19 cellular contexts compared by ENCODE assay signal in the genomic region with DNA sequence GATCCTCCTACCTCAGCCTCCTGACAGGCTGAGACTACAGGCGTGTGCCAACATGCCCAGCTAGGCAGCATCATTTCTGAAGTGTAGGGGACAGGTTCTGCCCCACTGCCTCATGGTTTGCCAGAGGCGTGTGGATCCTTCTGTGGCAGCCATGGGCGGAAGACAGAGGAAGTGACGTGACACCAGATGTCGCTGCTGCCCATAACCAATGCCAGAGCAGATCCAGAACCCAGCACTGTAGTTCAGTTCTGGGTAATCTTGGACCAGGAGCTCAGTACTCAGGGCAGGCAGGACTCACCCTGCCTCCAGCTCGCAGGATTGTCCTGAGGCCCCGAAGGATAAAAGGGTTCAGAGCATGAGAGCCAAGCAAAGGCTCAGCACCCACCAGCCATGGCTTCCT. TPM values are rescaled to one million over a fixed set of nuclear protein-coding genes. Genes with fewer than 3 reads are reported as not detected.
DNase-seq lines count a peak whose midpoint lies in the region; ATAC-seq and TF ChIP-seq lines count a peak whose summit lies in the region.
"Had no signal": no experiment of that assay in that cellular context is flagged by ENCODE, and none has a peak within 500 bp of the region (broad histone marks: within the 10 kb centered on the region; RNA-seq: fewer than 3 reads in every experiment).

No MANE protein-coding gene starts in this region.

- intact Hi-C loops in sigmoid colon (cut with DNase I): no loop called here

- no peaks in the 10 kb centered on the region for H3K9me3 ChIP-seq in HEK293 (ENCODE audit: control insufficient read depth, insufficient read depth, low read depth, low read length)
- no peaks in the 10 kb centered on the region for H3K9me3 ChIP-seq in sigmoid colon

- no peaks in the 10 kb centered on the region for H3K36me3 ChIP-seq in HEK293 (ENCODE audit: control insufficient read depth in 2 of 2, insufficient read depth in 1 of 2, low read length in 2 of 2)
- no peaks in the 10 kb centered on the region for H3K36me3 ChIP-seq in sigmoid colon

- peak overlapping the region; percentile 65 for H3K27ac Mint-ChIP-seq in activated T-helper 17 cell treated with anti-CD3 and anti-CD28 coated beads, Interleukin-2, amount 50 U/mL, for 72 hours
- H3K27ac Mint-ChIP-seq in chondrocyte (ENCODE audit: unreplicated experiment): no peak overlapping the region
- H3K27ac Mint-ChIP-seq: activated naive CD4-positive, alpha-beta T cell treated with anti-CD3 and anti-CD28 coated beads, Interleukin-2, amount 50 U/mL, for 24 hours had no signal

- TF ChIP-seq EP300 in sigmoid colon (IDR thresholded peaks at IDR 0.05): no peak

- H3K9me3 Mint-ChIP-seq in activated T-helper 17 cell treated with anti-CD3 and anti-CD28 coated beads, Interleukin-2, amount 50 U/mL, for 72 hours: no peaks in the 10 kb centered on the region
- H3K9me3 Mint-ChIP-seq in chondrocyte (ENCODE audit: low read depth): no peaks in the 10 kb centered on the region
- H3K9me3 Mint-ChIP-seq: activated naive CD4-positive, alpha-beta T cell treated with anti-CD3 and anti-CD28 coated beads, Interleukin-2, amount 50 U/mL, for 24 hours; brain; immature natural killer cell; neural crest cell had no signal

- no peaks in the 10 kb centered on the region for H3K36me3 Mint-ChIP-seq in activated T-helper 17 cell treated with anti-CD3 and anti-CD28 coated beads, Interleukin-2, amount 50 U/mL, for 72 hours (ENCODE audit: low read depth)
- H3K36me3 Mint-ChIP-seq in chondrocyte (ENCODE audit: low read depth): no peaks in the 10 kb centered on the region
- H3K36me3 Mint-ChIP-seq: activated naive CD4-positive, alpha-beta T cell treated with anti-CD3 and anti-CD28 coated beads, Interleukin-2, amount 50 U/mL, for 24 hours; brain; immature natural killer cell had no signal

- H3K27me3 ChIP-seq in sigmoid colon: no peaks in the 10 kb centered on the region

- POLR2A ChIA-PET in HEK293 (lab: Yijun Ruan, JAX): no interaction called here

- H3K4me3 Mint-ChIP-seq in activated T-helper 17 cell treated with anti-CD3 and anti-CD28 coated beads, Interleukin-2, amount 50 U/mL, for 72 hours: no peak overlapping the region
- H3K4me3 Mint-ChIP-seq in chondrocyte (ENCODE audit: unreplicated experiment): no peak overlapping the region
- H3K4me3 Mint-ChIP-seq: activated naive CD4-positive, alpha-beta T cell treated with anti-CD3 and anti-CD28 coated beads, Interleukin-2, amount 50 U/mL, for 24 hours; brain; neural crest cell had no signal

- no peaks in the 10 kb centered on the region for H3K4me1 ChIP-seq in HEK293 (ENCODE audit: control insufficient read depth, insufficient read depth, low read length)
- peaks cover 0 to 75% (median 55%) of the 10 kb centered on the region in 4 donors for H3K4me1 ChIP-seq in sigmoid colon

- TF ChIP-seq POLR2A in sigmoid colon (IDR thresholded peaks at IDR 0.05): no peak

- no peak overlapping the region for H3K4me3 ChIP-seq in HEK293 (ENCODE audit: low read depth, low read length)
- no peak overlapping the region for H3K4me3 ChIP-seq in sigmoid colon

- H3K4me1 Mint-ChIP-seq in activated T-helper 17 cell treated with anti-CD3 and anti-CD28 coated beads, Interleukin-2, amount 50 U/mL, for 72 hours: no peaks in the 10 kb centered on the region
- no peaks in the 10 kb centered on the region for H3K4me1 Mint-ChIP-seq in chondrocyte (ENCODE audit: low read depth)
- H3K4me1 Mint-ChIP-seq: activated naive CD4-positive, alpha-beta T cell treated with anti-CD3 and anti-CD28 coated beads, Interleukin-2, amount 50 U/mL, for 24 hours; brain; neural crest cell had no signal

- peak; percentile 24 for DNase-seq in activated T-cell treated with anti-CD3 and anti-CD28 coated beads, Interleukin-2, amount 50 U/mL, for 1 hour
- DNase-seq in activated T-cell treated with anti-CD3 and anti-CD28 coated beads, Interleukin-2, amount 50 U/mL, for 48 hours: no peak
- DNase-seq in sigmoid colon (no peak), iPS-NIHi11 (ENCODE audit: low spot score) (no peak), chondrocyte (ENCODE audit: low spot score) (no peak)
- DNase-seq: dermis blood vessel endothelial cell; NCI-H187 treated with DMSO at 0.1 percent for 48 hours; NCI-H510A; retina; stimulated activated CD4-positive, alpha-beta T cell treated with anti-CD3 and anti-CD28 coated beads, Interleukin-15, amount 100 ng/mL, for 24 hours had no signal

- 80 to 89% methylated on average over 7 of the region's 7 CpGs for WGBS in sigmoid colon, 2 donors

- TF ChIP-seq CTCF in HEK293 (tag by site-specific recombination; IDR thresholded peaks at IDR 0.05) (no peak), sigmoid colon (IDR thresholded peaks at IDR 0.05) (no peak), chondrocyte (IDR thresholded peaks at IDR 0.05) (no peak)

- ATAC-seq in activated T-helper 17 cell treated with anti-CD3 and anti-CD28 coated beads, Interleukin-2, amount 50 U/mL, for 72 hours (replicated peaks): peak; percentile 38
- ATAC-seq in HG03280 (IDR thresholded peaks at IDR 0.05; ENCODE audit: unreplicated experiment): no peak
- ATAC-seq: esophagus mucosa had no signal

- H3K27ac ChIP-seq in HEK293 (ENCODE audit: extremely low read depth, low read depth, low read length) (no peak overlapping the region), sigmoid colon (peak overlapping the region; percentile 2 to 84 (median 48))

- CTCF ChIA-PET in HEK293 (lab: Yijun Ruan, JAX): no interaction called here

- peaks cover 5% of the 10 kb centered on the region for H3K27me3 Mint-ChIP-seq in activated T-helper 17 cell treated with anti-CD3 and anti-CD28 coated beads, Interleukin-2, amount 50 U/mL, for 72 hours
- H3K27me3 Mint-ChIP-seq in chondrocyte (ENCODE audit: low read depth): no peaks in the 10 kb centered on the region

TF ChIP-seq in HEK293, 187 proteins besides CTCF, POLR2A, EP300 and RAD21:
- TF ChIP-seq, protein P1, sequence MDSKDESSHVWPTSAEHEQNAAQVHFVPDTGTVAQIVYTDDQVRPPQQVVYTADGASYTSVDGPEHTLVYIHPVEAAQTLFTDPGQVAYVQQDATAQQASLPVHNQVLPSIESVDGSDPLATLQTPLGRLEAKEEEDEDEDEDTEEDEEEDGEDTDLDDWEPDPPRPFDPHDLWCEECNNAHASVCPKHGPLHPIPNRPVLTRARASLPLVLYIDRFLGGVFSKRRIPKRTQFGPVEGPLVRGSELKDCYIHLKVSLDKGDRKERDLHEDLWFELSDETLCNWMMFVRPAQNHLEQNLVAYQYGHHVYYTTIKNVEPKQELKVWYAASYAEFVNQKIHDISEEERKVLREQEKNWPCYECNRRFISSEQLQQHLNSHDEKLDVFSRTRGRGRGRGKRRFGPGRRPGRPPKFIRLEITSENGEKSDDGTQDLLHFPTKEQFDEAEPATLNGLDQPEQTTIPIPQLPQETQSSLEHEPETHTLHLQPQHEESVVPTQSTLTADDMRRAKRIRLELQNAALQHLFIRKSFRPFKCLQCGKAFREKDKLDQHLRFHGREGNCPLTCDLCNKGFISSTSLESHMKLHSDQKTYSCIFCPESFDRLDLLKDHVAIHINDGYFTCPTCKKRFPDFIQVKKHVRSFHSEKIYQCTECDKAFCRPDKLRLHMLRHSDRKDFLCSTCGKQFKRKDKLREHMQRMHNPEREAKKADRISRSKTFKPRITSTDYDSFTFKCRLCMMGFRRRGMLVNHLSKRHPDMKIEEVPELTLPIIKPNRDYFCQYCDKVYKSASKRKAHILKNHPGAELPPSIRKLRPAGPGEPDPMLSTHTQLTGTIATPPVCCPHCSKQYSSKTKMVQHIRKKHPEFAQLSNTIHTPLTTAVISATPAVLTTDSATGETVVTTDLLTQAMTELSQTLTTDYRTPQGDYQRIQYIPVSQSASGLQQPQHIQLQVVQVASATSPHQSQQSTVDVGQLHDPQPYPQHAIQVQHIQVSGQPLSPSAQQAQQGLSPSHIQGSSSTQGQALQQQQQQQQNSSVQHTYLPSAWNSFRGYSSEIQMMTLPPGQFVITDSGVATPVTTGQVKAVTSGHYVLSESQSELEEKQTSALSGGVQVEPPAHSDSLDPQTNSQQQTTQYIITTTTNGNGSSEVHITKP (tag by site-specific recombination; IDR thresholded peaks at IDR 0.05): 0 out of 2 replicates have a peak, but pooled peaks have one; percentile 5
- TF ChIP-seq ZNF600 (tag by site-specific recombination; IDR thresholded peaks at IDR 0.05): 0 out of 2 replicates have a peak, but pooled peaks have one; percentile 14
- TF ChIP-seq, protein P2, sequence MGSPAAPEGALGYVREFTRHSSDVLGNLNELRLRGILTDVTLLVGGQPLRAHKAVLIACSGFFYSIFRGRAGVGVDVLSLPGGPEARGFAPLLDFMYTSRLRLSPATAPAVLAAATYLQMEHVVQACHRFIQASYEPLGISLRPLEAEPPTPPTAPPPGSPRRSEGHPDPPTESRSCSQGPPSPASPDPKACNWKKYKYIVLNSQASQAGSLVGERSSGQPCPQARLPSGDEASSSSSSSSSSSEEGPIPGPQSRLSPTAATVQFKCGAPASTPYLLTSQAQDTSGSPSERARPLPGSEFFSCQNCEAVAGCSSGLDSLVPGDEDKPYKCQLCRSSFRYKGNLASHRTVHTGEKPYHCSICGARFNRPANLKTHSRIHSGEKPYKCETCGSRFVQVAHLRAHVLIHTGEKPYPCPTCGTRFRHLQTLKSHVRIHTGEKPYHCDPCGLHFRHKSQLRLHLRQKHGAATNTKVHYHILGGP (tag by site-specific recombination; IDR thresholded peaks at IDR 0.05): no peak

RNA-seq across cellular contexts. Expression of a gene that starts 8.2 kb away (rescaled TPM):
- not detected for total RNA-seq in activated T-helper 17 cell treated with anti-CD3 and anti-CD28 coated beads, Interleukin-2, amount 50 U/mL, for 72 hours
- 10 to 100 TPM; 22.1 to 58.2 (median 23.6) TPM for total RNA-seq in sigmoid colon
- 1 to 10 TPM in 2 of 3 donors, under 1 TPM in 1; 0.69 to 7.3 (median 4.8) TPM for polyA plus RNA-seq in sigmoid colon
- total RNA-seq in chondrocyte: 1.8 to 6.0 TPM (median 4.7 TPM) in 3 replicates
- total RNA-seq: dermis blood vessel endothelial cell, HT-29 had no signal

RNA-seq across cellular contexts. Expression of a gene that starts 58.2 kb away (rescaled TPM):
- total RNA-seq in activated T-helper 17 cell treated with anti-CD3 and anti-CD28 coated beads, Interleukin-2, amount 50 U/mL, for 72 hours: 10 to 100 TPM; 44.4 to 53.1 TPM
- 1 to 10 TPM; 1.2 to 6.9 (median 2.5) TPM for total RNA-seq in sigmoid colon
- polyA plus RNA-seq in sigmoid colon: 10 to 100 TPM in 1 of 3 donors, 1 to 10 TPM in 1, under 1 TPM in 1; 0.69 to 12.9 (median 2.4) TPM
- total RNA-seq in chondrocyte: 1.8 to 6.1 TPM (median 5.9 TPM) in 3 replicates
